In the genomic region with DNA sequence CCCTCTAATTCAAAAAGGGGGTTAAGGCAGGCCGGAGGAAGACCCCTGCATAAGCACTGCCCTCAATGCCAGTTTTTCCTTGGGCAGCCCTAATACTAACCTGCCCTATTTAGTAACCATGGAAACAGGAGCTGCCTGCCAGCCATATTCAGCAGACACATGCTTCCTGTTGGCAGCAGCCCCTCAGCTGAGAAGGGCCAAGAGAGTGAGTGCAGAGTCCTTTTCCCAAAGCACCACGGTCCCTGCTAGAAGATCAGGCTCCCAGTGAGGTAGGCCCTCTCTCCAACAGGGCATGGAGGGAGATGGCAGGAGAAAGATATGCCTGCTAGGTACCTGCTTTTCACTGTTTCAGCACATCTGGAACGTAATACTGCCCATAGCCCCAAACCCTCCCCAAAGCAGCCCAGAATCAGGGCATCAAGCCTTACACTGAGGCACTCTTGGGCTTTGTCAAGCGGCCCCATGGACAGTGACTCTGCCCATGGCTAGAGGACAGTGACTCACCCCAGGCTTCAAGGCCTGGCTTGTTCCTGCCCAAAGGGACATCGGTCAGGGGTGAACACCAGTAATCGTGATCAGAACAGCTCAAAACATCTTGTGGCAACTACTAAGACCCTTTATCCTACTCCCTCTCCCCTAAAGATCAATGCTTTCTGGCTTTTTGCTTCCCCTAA, we compare ENCODE assay signal across 1 cellular context.
TF ChIP-seq lines count a peak whose summit lies in the region.

No MANE protein-coding gene starts in this region.

TF ChIP-seq in H1, 55 proteins besides CTCF, POLR2A, EP300 and RAD21 (continued from another document):
- TF ChIP-seq CBX5 (IDR thresholded peaks at IDR 0.05; ENCODE audit: low read depth, low read length), result no peak
- TF ChIP-seq EZH2 (IDR thresholded peaks at IDR 0.05; ENCODE audit: low read depth, low read length, severe bottlenecking), result no peak
- TF ChIP-seq SP2 (IDR thresholded peaks at IDR 0.05; ENCODE audit: low read length), result no peak
- TF ChIP-seq TEAD4 (IDR thresholded peaks at IDR 0.05; ENCODE audit: low read depth, low read length), result no peak
- no peak for TF ChIP-seq HDAC6 (IDR thresholded peaks at IDR 0.05; ENCODE audit: low read depth, low read length)
